ENCODE assay signal across 7 cellular contexts in genomic region chr22:39534591-39535301, GRCh38. TPM values are rescaled to one million over a fixed set of nuclear protein-coding genes. Genes with fewer than 3 reads are reported as not detected.
A peak's percentile ranks its signal among the peaks of the same experiment; 100 is the strongest.
DNase-seq lines count a peak whose midpoint lies in the region; ATAC-seq, FAIRE-seq and TF ChIP-seq lines count a peak whose summit lies in the region.

No MANE protein-coding gene starts in this region.

- FAIRE-seq in bronchial epithelial cell (lab: Jason Lieb, UNC) = peak; percentile 68

- peak; percentile 72 for DNase-seq in GM12865 (ENCODE audit: low read depth)
- peak; percentile 52 for DNase-seq in NCI-H1048 (lab: John Stamatoyannopoulos, UW)
- peak; percentile 96 for DNase-seq in WTC11 (ENCODE audit: low spot score)
- no peak for DNase-seq in bronchial epithelial cell (ENCODE audit: low read depth)
- no peak for DNase-seq in kidney epithelial cell (ENCODE audit: low read depth)
- peak; percentile 60 for DNase-seq in stimulated activated CD4-positive, alpha-beta T cell treated with anti-CD3 and anti-CD28 coated beads, Interleukin-2, amount 100 ng/mL, for 4 hours (ENCODE audit: low read depth)

- H3K4me1 Mint-ChIP-seq in WTC11 = peaks cover 55% of the 10 kb centered on the region

- H3K4me3 ChIP-seq in GM12865 (ENCODE audit: low read depth, low read length) (no peak overlapping the region), bronchial epithelial cell (ENCODE audit: low read depth, low read length) (no peak overlapping the region), kidney epithelial cell (ENCODE audit: low read depth, low read length) (no peak overlapping the region)

- CTCF ChIA-PET in WTC11 (lab: Charles Lee) = interaction anchor here (0.5 to 3.0 kb wide), 58 partner anchors 8 to 689 kb away, joined by 3 to 35 read pairs (median 4); partner anchors contain the start of genes ATF4, CACNA1I, MIEF1 and TAB1

- peaks cover 14% of the 10 kb centered on the region for H3K36me3 Mint-ChIP-seq in WTC11

- H3K27me3 ChIP-seq in bronchial epithelial cell (ENCODE audit: control insufficient read depth, insufficient read depth, low read length) (no peaks in the 10 kb centered on the region), kidney epithelial cell (ENCODE audit: control insufficient read depth, insufficient read depth, low read length) (no peaks in the 10 kb centered on the region)

- H3K4me3 Mint-ChIP-seq in WTC11 = peak overlapping the region; percentile 56

- H3K36me3 ChIP-seq in bronchial epithelial cell (ENCODE audit: control insufficient read depth, insufficient read depth, low read length) (peaks cover 3% of the 10 kb centered on the region), kidney epithelial cell (ENCODE audit: control insufficient read depth, insufficient read depth, low read length) (no peaks in the 10 kb centered on the region)

- H3K27me3 Mint-ChIP-seq in WTC11 (ENCODE audit: low read depth) = no peaks in the 10 kb centered on the region

- peak overlapping the region; percentile 75 for H3K27ac Mint-ChIP-seq in WTC11

- TF ChIP-seq CTCF in GM12865 (IDR thresholded peaks at IDR 0.05; ENCODE audit: insufficient read depth, low read depth, low read length, missing control alignments) (peak; percentile 79), WTC11 (IDR thresholded peaks at IDR 0.05) (peak; percentile 94), bronchial epithelial cell (IDR thresholded peaks at IDR 0.05; ENCODE audit: insufficient read depth, low read length, severe bottlenecking) (peak; percentile 96), kidney epithelial cell (IDR thresholded peaks at IDR 0.05; ENCODE audit: insufficient read depth, low read length, poor library complexity, severe bottlenecking) (peak; percentile 89)

- no peaks in the 10 kb centered on the region for H3K9me3 Mint-ChIP-seq in WTC11

- POLR2A ChIA-PET in WTC11 (lab: Charles Lee) = interaction anchor here (1.0 to 1.3 kb wide), 3 partner anchors 15 to 510 kb away, joined by 3 to 4 read pairs (median 3); no protein-coding TSS in a partner anchor

- peak; percentile 12 for ATAC-seq in WTC11
- ATAC-seq in HG02870 (IDR thresholded peaks at IDR 0.05; ENCODE audit: unreplicated experiment) = no peak

TF ChIP-seq in WTC11, 78 proteins besides CTCF, POLR2A, EP300 and RAD21 (continues in another document):
- no peak for TF ChIP-seq RORB (CRISPR knock-in tag; IDR thresholded peaks at IDR 0.05)
- no peak for TF ChIP-seq ZNF425 (CRISPR knock-in tag; conservative IDR thresholded peaks at IDR 0.05)
- TF ChIP-seq MYBL2 (CRISPR knock-in tag; IDR thresholded peaks at IDR 0.05) = no peak
- TF ChIP-seq FOXK1 (CRISPR knock-in tag; IDR thresholded peaks at IDR 0.05) = peak; percentile 33; the same call in 1 of the 2 replicates
- TF ChIP-seq FOXP1 (CRISPR knock-in tag; IDR thresholded peaks at IDR 0.05; ENCODE audit: borderline replicate concordance) = peak; percentile 41; the same call in 1 of the 2 replicates
- TF ChIP-seq PREB (CRISPR knock-in tag; IDR thresholded peaks at IDR 0.05; ENCODE audit: borderline replicate concordance) = no peak
- peak; percentile 75; the same call in 1 of the 2 replicates for TF ChIP-seq ZBTB43 (CRISPR knock-in tag; IDR thresholded peaks at IDR 0.05)
- peak; percentile 98 for TF ChIP-seq TEAD4 (CRISPR knock-in tag; IDR thresholded peaks at IDR 0.05)
- TF ChIP-seq, protein P1, sequence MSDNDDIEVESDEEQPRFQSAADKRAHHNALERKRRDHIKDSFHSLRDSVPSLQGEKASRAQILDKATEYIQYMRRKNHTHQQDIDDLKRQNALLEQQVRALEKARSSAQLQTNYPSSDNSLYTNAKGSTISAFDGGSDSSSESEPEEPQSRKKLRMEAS (CRISPR knock-in tag; IDR thresholded peaks at IDR 0.05) = peak; percentile 47
- TF ChIP-seq ZNF232 (CRISPR knock-in tag; IDR thresholded peaks at IDR 0.05) = peak; percentile 60; the same call in 1 of the 2 replicates
- TF ChIP-seq ZNF416 (CRISPR knock-in tag; IDR thresholded peaks at IDR 0.05) = no peak
- 0 out of 2 replicates have a peak, but pooled peaks have one; percentile 41 for TF ChIP-seq SMAD3 (CRISPR knock-in tag; IDR thresholded peaks at IDR 0.05; ENCODE audit: borderline replicate concordance)
- TF ChIP-seq ARID4B (CRISPR knock-in tag; IDR thresholded peaks at IDR 0.05; ENCODE audit: borderline replicate concordance) = peak; percentile 51; the same call in 1 of the 2 replicates
- TF ChIP-seq TEAD1 (CRISPR knock-in tag; IDR thresholded peaks at IDR 0.05) = peak; percentile 99

RNA-seq across cellular contexts. Expression of gene RPS19BP1, which starts 2.2 kb away (rescaled TPM):
- 88.9 to 102 TPM (median 89.0 TPM) in 3 replicates for total RNA-seq in WTC11 (2021)
- total RNA-seq in bronchial epithelial cell = 55.2 and 72.1 TPM in 2 replicates
- total RNA-seq in kidney epithelial cell = 121 and 135 TPM in 2 replicates

RNA-seq across cellular contexts. Expression of gene ATF4, which starts 14.4 kb away (rescaled TPM):
- total RNA-seq in WTC11 (2021) (361 to 460 TPM (median 371 TPM) in 3 replicates), bronchial epithelial cell (410 and 516 TPM in 2 replicates), kidney epithelial cell (754 and 763 TPM in 2 replicates)

RNA-seq across cellular contexts. Expression of gene MIEF1, which starts 32.7 kb away (rescaled TPM):
- total RNA-seq in WTC11 (2021) (31.5 to 38.7 TPM (median 31.9 TPM) in 3 replicates), bronchial epithelial cell (23.7 and 25.6 TPM in 2 replicates), kidney epithelial cell (43.3 and 54.6 TPM in 2 replicates)

RNA-seq across cellular contexts. Expression of gene CACNA1I, which starts 35.8 kb away (rescaled TPM):
- total RNA-seq in WTC11 (2021) (2.1 to 2.9 TPM (median 2.3 TPM) in 3 replicates), bronchial epithelial cell (not detected in 2 replicates), kidney epithelial cell (not detected in 2 replicates)

Comparison
In these comparisons a context has a peak if more than half of its experiments do, and no peak if none do; other contexts are left out.
1. DNase-seq: peak in GM12865 (single experiment), NCI-H1048 (single experiment), WTC11 (single experiment) and stimulated activated CD4-positive, alpha-beta T cell treated with anti-CD3 and anti-CD28 coated beads, Interleukin-2, amount 100 ng/mL, for 4 hours (single experiment); none in bronchial epithelial cell (single experiment) and kidney epithelial cell (single experiment).
2. Peak in every context shown above with its lines, with median percentiles within 50 percentile points of each other: CTCF ChIP-seq.